Comparison of ENCODE assay signal across 1 cellular context in the genomic region with DNA sequence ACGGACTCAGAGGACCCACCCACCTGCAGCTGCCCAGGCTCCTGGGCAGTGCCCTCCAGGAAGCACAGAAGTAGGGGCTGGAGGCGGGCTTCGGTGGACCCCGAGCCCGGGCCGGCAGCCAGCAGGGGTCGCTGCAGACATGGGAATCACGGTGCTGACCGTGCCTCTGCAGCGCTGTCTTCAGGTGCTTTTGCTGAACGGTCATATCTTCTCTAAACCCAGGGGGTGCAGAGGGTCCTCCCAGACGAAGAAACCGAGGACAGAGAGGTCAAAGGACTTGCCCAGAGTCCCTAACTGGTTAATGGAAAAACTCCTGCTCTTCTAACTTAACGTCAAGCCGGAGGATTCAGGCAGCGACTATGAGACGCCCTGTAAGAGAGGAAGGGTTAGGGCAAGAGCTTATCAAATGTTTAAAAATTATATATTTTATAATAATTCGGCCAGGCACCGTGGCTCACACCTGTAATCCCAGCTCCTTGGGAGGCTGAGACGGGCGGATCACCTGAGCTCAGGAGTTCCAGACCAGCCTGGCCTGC.
TF ChIP-seq lines count a peak whose summit lies in the region.

No MANE protein-coding gene starts in this region.

TF ChIP-seq in Ishikawa, 13 proteins besides CTCF, POLR2A, EP300 and RAD21 (continued from another document):
- TF ChIP-seq, protein P1, sequence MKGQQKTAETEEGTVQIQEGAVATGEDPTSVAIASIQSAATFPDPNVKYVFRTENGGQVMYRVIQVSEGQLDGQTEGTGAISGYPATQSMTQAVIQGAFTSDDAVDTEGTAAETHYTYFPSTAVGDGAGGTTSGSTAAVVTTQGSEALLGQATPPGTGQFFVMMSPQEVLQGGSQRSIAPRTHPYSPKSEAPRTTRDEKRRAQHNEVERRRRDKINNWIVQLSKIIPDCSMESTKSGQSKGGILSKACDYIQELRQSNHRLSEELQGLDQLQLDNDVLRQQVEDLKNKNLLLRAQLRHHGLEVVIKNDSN (IDR thresholded peaks at IDR 0.05), result no peak
- TF ChIP-seq, protein P2, sequence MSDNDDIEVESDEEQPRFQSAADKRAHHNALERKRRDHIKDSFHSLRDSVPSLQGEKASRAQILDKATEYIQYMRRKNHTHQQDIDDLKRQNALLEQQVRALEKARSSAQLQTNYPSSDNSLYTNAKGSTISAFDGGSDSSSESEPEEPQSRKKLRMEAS (IDR thresholded peaks at IDR 0.05), result no peak
- TF ChIP-seq CEBPB (IDR thresholded peaks at IDR 0.05), result no peak
- no peak for TF ChIP-seq ZBTB7A (IDR thresholded peaks at IDR 0.05; ENCODE audit: low read depth)
- no peak for TF ChIP-seq FOXM1 (IDR thresholded peaks at IDR 0.05; ENCODE audit: borderline replicate concordance, low read depth)
- TF ChIP-seq, protein P3, sequence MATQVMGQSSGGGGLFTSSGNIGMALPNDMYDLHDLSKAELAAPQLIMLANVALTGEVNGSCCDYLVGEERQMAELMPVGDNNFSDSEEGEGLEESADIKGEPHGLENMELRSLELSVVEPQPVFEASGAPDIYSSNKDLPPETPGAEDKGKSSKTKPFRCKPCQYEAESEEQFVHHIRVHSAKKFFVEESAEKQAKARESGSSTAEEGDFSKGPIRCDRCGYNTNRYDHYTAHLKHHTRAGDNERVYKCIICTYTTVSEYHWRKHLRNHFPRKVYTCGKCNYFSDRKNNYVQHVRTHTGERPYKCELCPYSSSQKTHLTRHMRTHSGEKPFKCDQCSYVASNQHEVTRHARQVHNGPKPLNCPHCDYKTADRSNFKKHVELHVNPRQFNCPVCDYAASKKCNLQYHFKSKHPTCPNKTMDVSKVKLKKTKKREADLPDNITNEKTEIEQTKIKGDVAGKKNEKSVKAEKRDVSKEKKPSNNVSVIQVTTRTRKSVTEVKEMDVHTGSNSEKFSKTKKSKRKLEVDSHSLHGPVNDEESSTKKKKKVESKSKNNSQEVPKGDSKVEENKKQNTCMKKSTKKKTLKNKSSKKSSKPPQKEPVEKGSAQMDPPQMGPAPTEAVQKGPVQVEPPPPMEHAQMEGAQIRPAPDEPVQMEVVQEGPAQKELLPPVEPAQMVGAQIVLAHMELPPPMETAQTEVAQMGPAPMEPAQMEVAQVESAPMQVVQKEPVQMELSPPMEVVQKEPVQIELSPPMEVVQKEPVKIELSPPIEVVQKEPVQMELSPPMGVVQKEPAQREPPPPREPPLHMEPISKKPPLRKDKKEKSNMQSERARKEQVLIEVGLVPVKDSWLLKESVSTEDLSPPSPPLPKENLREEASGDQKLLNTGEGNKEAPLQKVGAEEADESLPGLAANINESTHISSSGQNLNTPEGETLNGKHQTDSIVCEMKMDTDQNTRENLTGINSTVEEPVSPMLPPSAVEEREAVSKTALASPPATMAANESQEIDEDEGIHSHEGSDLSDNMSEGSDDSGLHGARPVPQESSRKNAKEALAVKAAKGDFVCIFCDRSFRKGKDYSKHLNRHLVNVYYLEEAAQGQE (IDR thresholded peaks at IDR 0.05; ENCODE audit: low read depth), result no peak
- no peak for TF ChIP-seq TEAD4 (IDR thresholded peaks at IDR 0.05)
